ENCODE assay signal across 8 cellular contexts in genomic region chr7:2956526-2957368, GRCh38.
DNase-seq lines count a peak whose midpoint lies in the region; ATAC-seq and TF ChIP-seq lines count a peak whose summit lies in the region.

No MANE protein-coding gene starts in this region.

- H3K4me1 Mint-ChIP-seq in T-helper 2 cell treated with Interferon-gamma antibody and Interleukin-4, amounts not matched to agents 5 μg/mL and 100 μg/mL, for 36 hours (ENCODE audit: low read depth) = peaks cover 55% of the 10 kb centered on the region

- H3K4me3 ChIP-seq in GM23248 (no peak overlapping the region), choroid plexus epithelial cell (ENCODE audit: low read depth, low read length) (no peak overlapping the region)

- peak; percentile 60 for DNase-seq in GM23248
- peak; percentile 57 for DNase-seq in T-helper 2 cell treated with Interferon-gamma antibody and Interleukin-4, amounts not matched to agents 5 μg/mL and 100 μg/mL, for 36 hours (ENCODE audit: low spot score)
- peak; percentile 72 for DNase-seq in choroid plexus epithelial cell (ENCODE audit: low read depth)
- DNase-seq in stimulated activated CD4-positive, alpha-beta T cell treated with anti-CD3 and anti-CD28 coated beads, Interleukin-15, amount 100 ng/mL, for 24 hours = peak; percentile 67
- no peak for DNase-seq in hippocampal formation (lab: John Stamatoyannopoulos, UW)
- DNase-seq in RPMI8226 = no peak

- no peaks in the 10 kb centered on the region for H3K27me3 ChIP-seq in GM23248 (replicated peaks; ENCODE audit: insufficient read depth)

- no peaks in the 10 kb centered on the region for H3K79me2 ChIP-seq in GM23248 (ENCODE audit: insufficient read depth)

- H3K27ac Mint-ChIP-seq in T-helper 2 cell treated with Interferon-gamma antibody and Interleukin-4, amounts not matched to agents 5 μg/mL and 100 μg/mL, for 36 hours = peak overlapping the region; percentile 66

- ATAC-seq in HG02870 (IDR thresholded peaks at IDR 0.05; ENCODE audit: unreplicated experiment) (no peak), GM21423 (IDR thresholded peaks at IDR 0.05; ENCODE audit: unreplicated experiment) (no peak)

- H3K9me3 ChIP-seq in GM23248 (ENCODE audit: low read depth) = no peaks in the 10 kb centered on the region

- no peak for TF ChIP-seq CTCF in choroid plexus epithelial cell (conservative IDR thresholded peaks at IDR 0.05; ENCODE audit: low read depth, low read length)

- no peak overlapping the region for H2AFZ ChIP-seq in GM23248

- H3K4me3 Mint-ChIP-seq in T-helper 2 cell treated with Interferon-gamma antibody and Interleukin-4, amounts not matched to agents 5 μg/mL and 100 μg/mL, for 36 hours = peak overlapping the region; percentile 38

- no peaks in the 10 kb centered on the region for H3K9me3 Mint-ChIP-seq in T-helper 2 cell treated with Interferon-gamma antibody and Interleukin-4, amounts not matched to agents 5 μg/mL and 100 μg/mL, for 36 hours

- H3K9ac ChIP-seq in GM23248 = no peak overlapping the region

- no peak overlapping the region for H3K4me2 ChIP-seq in GM23248 (ENCODE audit: unreplicated experiment)

- H3K4me1 ChIP-seq in GM23248 (ENCODE audit: insufficient read depth) = no peaks in the 10 kb centered on the region

- no peaks in the 10 kb centered on the region for H3K9me2 ChIP-seq in GM23248 (ENCODE audit: insufficient read depth)

- H3K27me3 Mint-ChIP-seq in T-helper 2 cell treated with Interferon-gamma antibody and Interleukin-4, amounts not matched to agents 5 μg/mL and 100 μg/mL, for 36 hours (ENCODE audit: low read depth) = no peaks in the 10 kb centered on the region

- in situ Hi-C loops in GM23248 (cut with MboI) = no loop called here

- H3F3A ChIP-seq in GM23248 (ENCODE audit: insufficient read depth) = no peaks in the 10 kb centered on the region

- H3K36me3 ChIP-seq in GM23248 (ENCODE audit: low read depth) = no peaks in the 10 kb centered on the region

- WGBS in GM23248 (ENCODE audit: low coverage in 1 of 2, low lambda C conversion rate in 2 of 2, missing lambda C conversion rate in 2 of 2), 2 experiments = 43 to 45% methylated on average over 12 of the region's 12 CpGs

- H3K36me3 Mint-ChIP-seq in T-helper 2 cell treated with Interferon-gamma antibody and Interleukin-4, amounts not matched to agents 5 μg/mL and 100 μg/mL, for 36 hours (ENCODE audit: low read depth) = peaks cover 76% of the 10 kb centered on the region

- H4K20me1 ChIP-seq in GM23248 (ENCODE audit: insufficient read depth) = no peaks in the 10 kb centered on the region

- no peak overlapping the region for H3K27ac ChIP-seq in GM23248

Comparison
In these comparisons a context has a peak if more than half of its experiments do, and no peak if none do; other contexts are left out.
1. DNase-seq: peak in GM23248 (single experiment), T-helper 2 cell treated with Interferon-gamma antibody and Interleukin-4, amounts not matched to agents 5 μg/mL and 100 μg/mL, for 36 hours (single experiment), choroid plexus epithelial cell (single experiment) and stimulated activated CD4-positive, alpha-beta T cell treated with anti-CD3 and anti-CD28 coated beads, Interleukin-15, amount 100 ng/mL, for 24 hours (single experiment); none in hippocampal formation (0 of 2) and RPMI8226 (single experiment).